ENCODE assay signal across 20 cellular contexts in genomic region chr20:59220161-59220560, GRCh38. TPM values are rescaled to one million over a fixed set of nuclear protein-coding genes. Genes with fewer than 3 reads are reported as not detected.
DNase-seq lines count a peak whose midpoint lies in the region; ATAC-seq and TF ChIP-seq lines count a peak whose summit lies in the region.
"Had no signal": no experiment of that assay in that cellular context is flagged by ENCODE, and none has a peak within 500 bp of the region (broad histone marks: within the 10 kb centered on the region; RNA-seq: fewer than 3 reads in every experiment).

No MANE protein-coding gene starts in this region.

- H3K36me3 Mint-ChIP-seq in natural killer cell (peaks cover 17% of the 10 kb centered on the region), T-helper 17 cell (ENCODE audit: low read depth) (peaks cover 3% of the 10 kb centered on the region)
- H3K36me3 Mint-ChIP-seq in natural killer cell treated with Interleukin-12 subunit alpha and Interleukin-12 subunit beta and Interleukin-15 and Interleukin-18, amount 100 ng/mL, for 72 hours, result no peaks in the 10 kb centered on the region
- H3K36me3 Mint-ChIP-seq in naive thymus-derived CD8-positive, alpha-beta T cell, result peaks cover 0 to 40% (median 9%) of the 10 kb centered on the region in 3 donors

- H3K36me3 ChIP-seq in brain microvascular endothelial cell (replicated peaks), result no peaks in the 10 kb centered on the region
- H3K36me3 ChIP-seq: BLaER1 treated with 17β-estradiol and CSF1 and Interleukin-3, amounts not matched to agents 10 nM and 100 nM; SJSA1 had no signal

- no peaks in the 10 kb centered on the region for H3K27me3 Mint-ChIP-seq in natural killer cell (ENCODE audit: low read depth in 2 of 2)
- H3K27me3 Mint-ChIP-seq in natural killer cell treated with Interleukin-12 subunit alpha and Interleukin-12 subunit beta and Interleukin-15 and Interleukin-18, amount 100 ng/mL, for 72 hours, result no peaks in the 10 kb centered on the region
- H3K27me3 Mint-ChIP-seq in T-helper 17 cell, result no peaks in the 10 kb centered on the region
- H3K27me3 Mint-ChIP-seq in naive thymus-derived CD8-positive, alpha-beta T cell, result no peaks in the 10 kb centered on the region

- H3K27ac ChIP-seq in brain microvascular endothelial cell, result no peak overlapping the region
- H3K27ac ChIP-seq: A549; BLaER1 treated with 17β-estradiol and CSF1 and Interleukin-3, amounts not matched to agents 10 nM and 100 nM; SJSA1 had no signal

- H3K27ac Mint-ChIP-seq in natural killer cell (peak overlapping the region; percentile 64 to 76), T-helper 17 cell (peak overlapping the region; percentile 87)
- H3K27ac Mint-ChIP-seq in natural killer cell treated with Interleukin-12 subunit alpha and Interleukin-12 subunit beta and Interleukin-15 and Interleukin-18, amount 100 ng/mL, for 72 hours, result peak overlapping the region in 1 of 2 donors; percentile 16
- peak overlapping the region in 9 of 10 donors; percentile 38 to 85 (median 75) for H3K27ac Mint-ChIP-seq in naive thymus-derived CD8-positive, alpha-beta T cell

- H3K9me3 Mint-ChIP-seq in natural killer cell, result no peaks in the 10 kb centered on the region
- H3K9me3 Mint-ChIP-seq in natural killer cell treated with Interleukin-12 subunit alpha and Interleukin-12 subunit beta and Interleukin-15 and Interleukin-18, amount 100 ng/mL, for 72 hours, result no peaks in the 10 kb centered on the region
- no peaks in the 10 kb centered on the region for H3K9me3 Mint-ChIP-seq in naive thymus-derived CD8-positive, alpha-beta T cell

- no peak overlapping the region for H3K4me3 ChIP-seq in brain microvascular endothelial cell (ENCODE audit: low read depth, low read length)
- H3K4me3 ChIP-seq: A549; BLaER1 treated with 17β-estradiol and CSF1 and Interleukin-3, amounts not matched to agents 10 nM and 100 nM; SJSA1 had no signal

- POLR2A ChIA-PET in naive thymus-derived CD8-positive, alpha-beta T cell (lab: Charles Lee), result no interaction called here

- no peaks in the 10 kb centered on the region for H3K9me3 ChIP-seq in T-helper 17 cell (ENCODE audit: control insufficient read depth, low read length, poor library complexity, severe bottlenecking)
- H3K9me3 ChIP-seq: A549; BLaER1 treated with 17β-estradiol and CSF1 and Interleukin-3, amounts not matched to agents 10 nM and 100 nM; SJSA1 had no signal

- DNase-seq in natural killer cell (no peak), T-helper 17 cell (no peak), islet precursor cell (no peak), brain microvascular endothelial cell (no peak)
- DNase-seq in natural killer cell treated with Interleukin-12 subunit alpha and Interleukin-12 subunit beta and Interleukin-15 and Interleukin-18, amount 100 ng/mL, for 72 hours (ENCODE audit: low spot score), result no peak
- no peak for DNase-seq in naive thymus-derived CD8-positive, alpha-beta T cell
- DNase-seq in stimulated activated CD4-positive, alpha-beta T cell treated with anti-CD3 and anti-CD28 coated beads, Interleukin-15, amount 100 ng/mL, for 24 hours, result no peak
- DNase-seq: AML-193, NCI-H1048, NCI-H1417, NCI-H1694, NCI-H2029 treated with DMSO at 0.1 percent for 48 hours, NCI-H2227 treated with DMSO at 0.1 percent for 48 hours, NCI-H526 treated with DMSO at 0.1 percent for 48 hours, Right ventricle myocardium superior, RPMI8226 had no signal

- no peak for ATAC-seq in natural killer cell
- no peak for ATAC-seq in natural killer cell treated with Interleukin-12 subunit alpha and Interleukin-12 subunit beta and Interleukin-15 and Interleukin-18, amount 100 ng/mL, for 72 hours
- ATAC-seq in T-helper 17 cell, result no peak
- no peak for ATAC-seq in naive thymus-derived CD8-positive, alpha-beta T cell
- ATAC-seq: A549 had no signal

- in situ Hi-C loops in brain microvascular endothelial cell (cut with HindIII; ENCODE audit: low pct_ligation_motif_present, low sequenced_read_pairs), result loop anchor here (25.0 kb wide), 1 partner anchor 358 kb away; the partner anchor contains the start of genes GNAS and GNAS-AS1

- no peak overlapping the region for H3K4me3 Mint-ChIP-seq in natural killer cell
- no peak overlapping the region for H3K4me3 Mint-ChIP-seq in natural killer cell treated with Interleukin-12 subunit alpha and Interleukin-12 subunit beta and Interleukin-15 and Interleukin-18, amount 100 ng/mL, for 72 hours
- H3K4me3 Mint-ChIP-seq in T-helper 17 cell, result no peak overlapping the region
- no peak overlapping the region for H3K4me3 Mint-ChIP-seq in naive thymus-derived CD8-positive, alpha-beta T cell

- H3K27me3 ChIP-seq in brain microvascular endothelial cell (replicated peaks), result peaks cover 14% of the 10 kb centered on the region

- no peak for TF ChIP-seq CTCF in natural killer cell (IDR thresholded peaks at IDR 0.05)
- TF ChIP-seq CTCF in brain microvascular endothelial cell (IDR thresholded peaks at IDR 0.05; ENCODE audit: low read depth, low read length, missing control alignments), result no peak

- H3K4me1 Mint-ChIP-seq in natural killer cell (peaks cover 31 to 39% of the 10 kb centered on the region in 2 donors), T-helper 17 cell (peaks cover 18% of the 10 kb centered on the region)
- H3K4me1 Mint-ChIP-seq in natural killer cell treated with Interleukin-12 subunit alpha and Interleukin-12 subunit beta and Interleukin-15 and Interleukin-18, amount 100 ng/mL, for 72 hours (ENCODE audit: low read depth in 2 of 2), result peaks cover 16 to 24% of the 10 kb centered on the region in 2 donors
- H3K4me1 Mint-ChIP-seq in naive thymus-derived CD8-positive, alpha-beta T cell, result peaks cover 9 to 29% (median 26%) of the 10 kb centered on the region in 4 donors

- intact Hi-C loops in natural killer cell (cut with micrococcal nuclease), result loop anchor here (2.0 to 10.0 kb wide), 2 partner anchors 265 to 349 kb away; no protein-coding TSS in a partner anchor

RNA-seq across cellular contexts. Expression of gene ZNF831, which starts 56.5 kb away (rescaled TPM):
- total RNA-seq in natural killer cell, result 10 to 100 TPM; 24.8 to 42.0 (median 40.2) TPM
- total RNA-seq in natural killer cell treated with Interleukin-12 subunit alpha and Interleukin-12 subunit beta and Interleukin-15 and Interleukin-18, amount 100 ng/mL, for 72 hours, result 1 to 10 TPM; 3.3 to 5.7 TPM
- 10 to 100 TPM; 37.8 to 42.0 TPM for total RNA-seq in T-helper 17 cell
- total RNA-seq in naive thymus-derived CD8-positive, alpha-beta T cell, result 10 to 100 TPM; 28.0 to 29.9 TPM
- 1 to 10 TPM; 5.5 to 6.2 (median 5.9) TPM for polyA plus RNA-seq in naive thymus-derived CD8-positive, alpha-beta T cell
- total RNA-seq: HT-29, SJSA1 had no signal
- polyA plus RNA-seq: A549 had no signal
